Comparison of ENCODE assay signal across 9 cellular contexts in genomic region chr21:42991992-42992740, GRCh38. TPM values are rescaled to one million over a fixed set of nuclear protein-coding genes. Genes with fewer than 3 reads are reported as not detected.
DNase-seq lines count a peak whose midpoint lies in the region; ATAC-seq, FAIRE-seq and TF ChIP-seq lines count a peak whose summit lies in the region.
"Had no signal": no experiment of that assay in that cellular context is flagged by ENCODE, and none has a peak within 500 bp of the region (broad histone marks: within the 10 kb centered on the region; RNA-seq: fewer than 3 reads in every experiment).

No MANE protein-coding gene starts in this region.

- H3K9ac ChIP-seq in endothelial cell of umbilical vein (replicated peaks; ENCODE audit: extremely low read depth, insufficient read depth, low read length): peak overlapping the region; percentile 52
- H3K9ac ChIP-seq in muscle layer of colon (ENCODE audit: low read length): no peak overlapping the region

- TF ChIP-seq CTCF in endothelial cell of umbilical vein (IDR thresholded peaks at IDR 0.05; ENCODE audit: extremely low read depth in 1 of 2, insufficient read depth in 1 of 2, low read depth in 1 of 2, low read length in 2 of 2): no peak
- no peak for TF ChIP-seq CTCF in CD4-positive, alpha-beta T cell (IDR thresholded peaks at IDR 0.05)

- H3K27ac ChIP-seq in endothelial cell of umbilical vein (ENCODE audit: insufficient read depth, low read depth, low read length) (peak overlapping the region; percentile 92), muscle layer of colon (ENCODE audit: low read depth, low read length) (peak overlapping the region; percentile 68)
- no peak overlapping the region for H3K27ac ChIP-seq in CD4-positive, alpha-beta T cell (ENCODE audit: low read depth, low read length)

- in situ Hi-C loops in ACHN (cut with HindIII; ENCODE audit: low pct_ligation_motif_present, low pct_unique_long_range_greater_than_20kb, low sequenced_read_pairs): no loop called here

- dilution Hi-C loops in endothelial cell of umbilical vein (cut with MboI; ENCODE audit: extremely low pct_ligation_motif_present, low sequenced_read_pairs): no loop called here

- FAIRE-seq in endothelial cell of umbilical vein (lab: Jason Lieb, UNC): peak; percentile 89

- H3K9me1 ChIP-seq in endothelial cell of umbilical vein (replicated peaks; ENCODE audit: control insufficient read depth, extremely low read depth, insufficient read depth, low read length): no peaks in the 10 kb centered on the region

- no peaks in the 10 kb centered on the region for H4K20me1 ChIP-seq in endothelial cell of umbilical vein (replicated peaks; ENCODE audit: control insufficient read depth, extremely low read depth, insufficient read depth, low read length)

- H3K4me3 ChIP-seq in endothelial cell of umbilical vein (replicated peaks in 1 of 3; ENCODE audit: insufficient read depth in 1 of 3, low read depth in 1 of 3, low read length in 3 of 3) (no peak overlapping the region), muscle layer of colon (ENCODE audit: low read depth in 1 of 2, low read length in 2 of 2) (no peak overlapping the region)

- no peaks in the 10 kb centered on the region for H3K9me3 Mint-ChIP-seq in stimulated activated naive CD8-positive, alpha-beta T cell treated with anti-CD3 and anti-CD28 coated beads, Interleukin-15, amount 100 ng/mL, for 72 hours
- H3K9me3 Mint-ChIP-seq in CD4-positive, alpha-beta T cell: no peaks in the 10 kb centered on the region
- H3K9me3 Mint-ChIP-seq: effector memory CD8-positive, alpha-beta T cell had no signal

- no peaks in the 10 kb centered on the region for H3K27me3 Mint-ChIP-seq in stimulated activated naive CD8-positive, alpha-beta T cell treated with anti-CD3 and anti-CD28 coated beads, Interleukin-15, amount 100 ng/mL, for 72 hours
- no peaks in the 10 kb centered on the region for H3K27me3 Mint-ChIP-seq in CD4-positive, alpha-beta T cell
- H3K27me3 Mint-ChIP-seq: effector memory CD8-positive, alpha-beta T cell had no signal

- peak overlapping the region; percentile 56 for H2AFZ ChIP-seq in endothelial cell of umbilical vein (ENCODE audit: low read depth, low read length)

- H3K27me3 ChIP-seq in endothelial cell of umbilical vein (ENCODE audit: control insufficient read depth in 2 of 2, insufficient read depth in 2 of 2, low read length in 2 of 2) (no peaks in the 10 kb centered on the region), muscle layer of colon (ENCODE audit: control insufficient read depth in 1 of 2, insufficient read depth in 2 of 2, low read length in 2 of 2) (no peaks in the 10 kb centered on the region)
- H3K27me3 ChIP-seq in CD4-positive, alpha-beta T cell (ENCODE audit: control insufficient read depth, insufficient read depth, low read length): no peaks in the 10 kb centered on the region

- no peaks in the 10 kb centered on the region for H3K36me3 ChIP-seq in endothelial cell of umbilical vein (ENCODE audit: control insufficient read depth in 2 of 2, extremely low read depth in 1 of 2, insufficient read depth in 2 of 2, low read length in 2 of 2)
- H3K36me3 ChIP-seq in muscle layer of colon (ENCODE audit: insufficient read depth, low read length): no peaks in the 10 kb centered on the region

- H3K79me2 ChIP-seq in endothelial cell of umbilical vein (ENCODE audit: control insufficient read depth, insufficient read depth, low read length): peaks cover 12% of the 10 kb centered on the region

- H3K4me1 ChIP-seq in endothelial cell of umbilical vein (ENCODE audit: control insufficient read depth, extremely low read depth, insufficient read depth, low read length) (peaks cover 15% of the 10 kb centered on the region), muscle layer of colon (ENCODE audit: insufficient read depth, low read length) (peaks cover 27% of the 10 kb centered on the region)

- H3K27ac Mint-ChIP-seq in stimulated activated naive CD8-positive, alpha-beta T cell treated with anti-CD3 and anti-CD28 coated beads, Interleukin-15, amount 100 ng/mL, for 72 hours: no peak overlapping the region
- H3K27ac Mint-ChIP-seq in CD4-positive, alpha-beta T cell: no peak overlapping the region
- H3K27ac Mint-ChIP-seq: effector memory CD8-positive, alpha-beta T cell had no signal

- H3K4me1 Mint-ChIP-seq in stimulated activated naive CD8-positive, alpha-beta T cell treated with anti-CD3 and anti-CD28 coated beads, Interleukin-15, amount 100 ng/mL, for 72 hours: peaks cover 28% of the 10 kb centered on the region
- peaks cover 11% of the 10 kb centered on the region for H3K4me1 Mint-ChIP-seq in CD4-positive, alpha-beta T cell (ENCODE audit: low read depth)

- TF ChIP-seq POLR2A in endothelial cell of umbilical vein (IDR thresholded peaks at IDR 0.05; ENCODE audit: low read depth, low read length): no peak

- H3K4me2 ChIP-seq in endothelial cell of umbilical vein (ENCODE audit: insufficient read depth, low read length): peak overlapping the region; percentile 57

- intact Hi-C loops in endothelial cell of umbilical vein (cut with micrococcal nuclease): no loop called here
- intact Hi-C loops in CD4-positive, alpha-beta T cell (cut with DNase I, micrococcal nuclease): no loop called here

- no peak overlapping the region for H3K4me3 Mint-ChIP-seq in stimulated activated naive CD8-positive, alpha-beta T cell treated with anti-CD3 and anti-CD28 coated beads, Interleukin-15, amount 100 ng/mL, for 72 hours
- no peak overlapping the region for H3K4me3 Mint-ChIP-seq in CD4-positive, alpha-beta T cell
- H3K4me3 Mint-ChIP-seq: effector memory CD8-positive, alpha-beta T cell had no signal

- BruUV-seq in endothelial cell of umbilical vein (replicated peaks; lab: Mats Ljungman, UMichigan): TSS peak; percentile 84

- DNase-seq in ACHN: peak; percentile 90
- DNase-seq in NCI-H226: peak; percentile 54
- DNase-seq in endothelial cell of umbilical vein (ENCODE audit: low read depth, low spot score): peak; percentile 53
- no peak for DNase-seq in stimulated activated naive CD8-positive, alpha-beta T cell treated with anti-CD3 and anti-CD28 coated beads, Interleukin-15, amount 100 ng/mL, for 72 hours
- DNase-seq in CD4-positive, alpha-beta T cell: no peak
- DNase-seq: effector memory CD8-positive, alpha-beta T cell had no signal

- POLR2A ChIA-PET in endothelial cell of umbilical vein (lab: Charles Lee): no interaction called here
- POLR2A ChIA-PET in CD4-positive, alpha-beta T cell (lab: Charles Lee): no interaction called here

- ATAC-seq in stimulated activated naive CD8-positive, alpha-beta T cell treated with anti-CD3 and anti-CD28 coated beads, Interleukin-15, amount 100 ng/mL, for 72 hours: no peak
- ATAC-seq in HG02798 (IDR thresholded peaks at IDR 0.05; ENCODE audit: poor library complexity, unreplicated experiment) (no peak), GM18858 (IDR thresholded peaks at IDR 0.05; ENCODE audit: unreplicated experiment) (no peak)
- ATAC-seq in CD4-positive, alpha-beta T cell (ENCODE audit: poor library complexity): no peak
- ATAC-seq: effector memory CD8-positive, alpha-beta T cell had no signal

- CTCF ChIA-PET in endothelial cell of umbilical vein (lab: Charles Lee): interaction anchor here (1.1 to 1.8 kb wide), 3 partner anchors 14 to 42 kb away, joined by 4 to 7 read pairs (median 4); no protein-coding TSS in a partner anchor
- CTCF ChIA-PET in CD4-positive, alpha-beta T cell (lab: Charles Lee): no interaction called here

- H3K36me3 Mint-ChIP-seq in CD4-positive, alpha-beta T cell (ENCODE audit: low read depth): peaks cover 6% of the 10 kb centered on the region

- H3K9me3 ChIP-seq in endothelial cell of umbilical vein (replicated peaks; ENCODE audit: control insufficient read depth, insufficient read depth, low read length) (no peaks in the 10 kb centered on the region), muscle layer of colon (ENCODE audit: low read length) (no peaks in the 10 kb centered on the region)
- no peaks in the 10 kb centered on the region for H3K9me3 ChIP-seq in CD4-positive, alpha-beta T cell (ENCODE audit: control insufficient read depth, low read length)

TF ChIP-seq in endothelial cell of umbilical vein, 7 proteins besides CTCF, POLR2A, EP300 and RAD21:
- TF ChIP-seq GATA2 (IDR thresholded peaks at IDR 0.05; ENCODE audit: insufficient read depth, insufficient read length, low read depth, low read length) (no peak), FOS (IDR thresholded peaks at IDR 0.05; ENCODE audit: borderline replicate concordance, insufficient read depth, low read length) (no peak), MYC (IDR thresholded peaks at IDR 0.05; ENCODE audit: low read depth, low read length) (no peak), JUN (IDR thresholded peaks at IDR 0.05; ENCODE audit: borderline replicate concordance, insufficient read depth, insufficient read length, low read depth) (peak; percentile 32), POLR2AphosphoS5 (IDR thresholded peaks at IDR 0.05; ENCODE audit: insufficient read depth, low read depth, low read length) (peak; percentile 44), MAX (IDR thresholded peaks at IDR 0.05; ENCODE audit: insufficient read depth, insufficient read length) (no peak), EZH2 (IDR thresholded peaks at IDR 0.05; ENCODE audit: borderline replicate concordance, low read depth, low read length, severe bottlenecking) (no peak)

RNA-seq across cellular contexts. Expression of gene PKNOX1, which starts 17.8 kb away (rescaled TPM):
- 16.6 and 19.3 TPM in 2 replicates for total RNA-seq in endothelial cell of umbilical vein
- polyA plus RNA-seq in endothelial cell of umbilical vein: 15.8 and 23.6 TPM in 2 replicates
- 25.0 and 30.5 TPM in 2 replicates for polyA plus RNA-seq in endothelial cell of umbilical vein (2011; cell fraction: cytosol; rRNA removed)
- 29.6 and 32.6 TPM in 2 replicates for polyA plus RNA-seq in endothelial cell of umbilical vein (2011; cell fraction: nucleus; rRNA removed)
- polyA plus RNA-seq in endothelial cell of umbilical vein (2012): 17.2 and 23.2 TPM in 2 replicates
- 41.7 and 44.5 TPM in 2 replicates for polyA minus RNA-seq in endothelial cell of umbilical vein
- polyA minus RNA-seq in endothelial cell of umbilical vein (2011; cell fraction: cytosol; rRNA and poly(A)+ RNA removed): 34.1 TPM
- 19.1 and 33.3 TPM in 2 replicates for polyA minus RNA-seq in endothelial cell of umbilical vein (2011; cell fraction: nucleus; rRNA and poly(A)+ RNA removed)
- total RNA-seq in CD4-positive, alpha-beta T cell: 10 to 100 TPM; 10.3 TPM

Comparison
In these comparisons a context has a peak if more than half of its experiments do, and no peak if none do; other contexts are left out.
1. DNase-seq: peak in ACHN (single experiment), NCI-H226 (single experiment) and endothelial cell of umbilical vein (single experiment); none in stimulated activated naive CD8-positive, alpha-beta T cell treated with anti-CD3 and anti-CD28 coated beads, Interleukin-15, amount 100 ng/mL, for 72 hours (0 of 2) and CD4-positive, alpha-beta T cell (0 of 10).